1 cellular context compared by ENCODE assay signal in the genomic region with DNA sequence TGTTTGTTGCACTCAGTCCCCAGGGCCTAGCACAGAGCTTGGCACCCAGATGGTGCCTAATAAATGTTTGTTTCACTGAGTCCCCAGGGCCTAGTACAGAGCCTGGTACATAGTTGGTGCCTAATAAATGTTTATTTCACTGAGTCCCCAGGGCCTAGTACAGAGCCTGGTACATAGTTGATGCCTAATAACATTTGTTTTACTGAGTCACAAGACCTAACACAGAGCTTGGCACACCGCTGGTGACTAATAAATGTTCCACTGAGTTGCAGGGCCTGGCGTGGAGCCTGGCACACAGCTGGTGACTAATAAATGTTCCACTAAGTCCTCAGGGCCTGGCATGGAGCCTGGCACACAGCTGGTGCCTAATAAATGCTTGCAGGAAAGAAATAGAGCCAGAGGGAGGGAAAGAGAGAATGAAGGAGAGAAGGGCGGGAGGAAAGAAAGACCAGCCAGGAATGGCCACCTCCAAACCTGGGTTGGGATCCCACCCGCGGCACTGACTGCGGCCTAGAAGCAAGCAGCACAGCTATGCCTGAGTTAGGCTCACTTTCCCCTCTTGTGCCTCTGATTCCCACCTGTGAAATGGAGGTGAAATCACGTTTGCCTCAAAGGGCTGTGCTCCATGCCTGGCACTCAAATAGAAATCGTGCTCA.
TF ChIP-seq lines count a peak whose summit lies in the region.

No MANE protein-coding gene starts in this region.

TF ChIP-seq in GM23338, 12 proteins besides CTCF, POLR2A, EP300 and RAD21:
- TF ChIP-seq, protein P1, sequence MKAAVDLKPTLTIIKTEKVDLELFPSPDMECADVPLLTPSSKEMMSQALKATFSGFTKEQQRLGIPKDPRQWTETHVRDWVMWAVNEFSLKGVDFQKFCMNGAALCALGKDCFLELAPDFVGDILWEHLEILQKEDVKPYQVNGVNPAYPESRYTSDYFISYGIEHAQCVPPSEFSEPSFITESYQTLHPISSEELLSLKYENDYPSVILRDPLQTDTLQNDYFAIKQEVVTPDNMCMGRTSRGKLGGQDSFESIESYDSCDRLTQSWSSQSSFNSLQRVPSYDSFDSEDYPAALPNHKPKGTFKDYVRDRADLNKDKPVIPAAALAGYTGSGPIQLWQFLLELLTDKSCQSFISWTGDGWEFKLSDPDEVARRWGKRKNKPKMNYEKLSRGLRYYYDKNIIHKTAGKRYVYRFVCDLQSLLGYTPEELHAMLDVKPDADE (IDR thresholded peaks at IDR 0.05): no peak
- TF ChIP-seq NANOG (IDR thresholded peaks at IDR 0.05; ENCODE audit: borderline replicate concordance) (no peak), CREB1 (CRISPR knock-in tag; IDR thresholded peaks at IDR 0.05; ENCODE audit: low read depth) (no peak), JUNB (IDR thresholded peaks at IDR 0.05; ENCODE audit: unreplicated experiment) (no peak), EZH2 (IDR thresholded peaks at IDR 0.05; ENCODE audit: low read depth, unreplicated experiment) (no peak), STAT1 (IDR thresholded peaks at IDR 0.05; ENCODE audit: unreplicated experiment) (no peak), ZNF114 (CRISPR knock-in tag; IDR thresholded peaks at IDR 0.05) (no peak), ZNF331 (CRISPR knock-in tag; IDR thresholded peaks at IDR 0.05; ENCODE audit: low read depth) (no peak), EZH2phosphoT487 (IDR thresholded peaks at IDR 0.05; ENCODE audit: unreplicated experiment) (no peak), POLR2AphosphoS5 (IDR thresholded peaks at IDR 0.05; ENCODE audit: low read depth) (no peak)
- TF ChIP-seq, protein P2, sequence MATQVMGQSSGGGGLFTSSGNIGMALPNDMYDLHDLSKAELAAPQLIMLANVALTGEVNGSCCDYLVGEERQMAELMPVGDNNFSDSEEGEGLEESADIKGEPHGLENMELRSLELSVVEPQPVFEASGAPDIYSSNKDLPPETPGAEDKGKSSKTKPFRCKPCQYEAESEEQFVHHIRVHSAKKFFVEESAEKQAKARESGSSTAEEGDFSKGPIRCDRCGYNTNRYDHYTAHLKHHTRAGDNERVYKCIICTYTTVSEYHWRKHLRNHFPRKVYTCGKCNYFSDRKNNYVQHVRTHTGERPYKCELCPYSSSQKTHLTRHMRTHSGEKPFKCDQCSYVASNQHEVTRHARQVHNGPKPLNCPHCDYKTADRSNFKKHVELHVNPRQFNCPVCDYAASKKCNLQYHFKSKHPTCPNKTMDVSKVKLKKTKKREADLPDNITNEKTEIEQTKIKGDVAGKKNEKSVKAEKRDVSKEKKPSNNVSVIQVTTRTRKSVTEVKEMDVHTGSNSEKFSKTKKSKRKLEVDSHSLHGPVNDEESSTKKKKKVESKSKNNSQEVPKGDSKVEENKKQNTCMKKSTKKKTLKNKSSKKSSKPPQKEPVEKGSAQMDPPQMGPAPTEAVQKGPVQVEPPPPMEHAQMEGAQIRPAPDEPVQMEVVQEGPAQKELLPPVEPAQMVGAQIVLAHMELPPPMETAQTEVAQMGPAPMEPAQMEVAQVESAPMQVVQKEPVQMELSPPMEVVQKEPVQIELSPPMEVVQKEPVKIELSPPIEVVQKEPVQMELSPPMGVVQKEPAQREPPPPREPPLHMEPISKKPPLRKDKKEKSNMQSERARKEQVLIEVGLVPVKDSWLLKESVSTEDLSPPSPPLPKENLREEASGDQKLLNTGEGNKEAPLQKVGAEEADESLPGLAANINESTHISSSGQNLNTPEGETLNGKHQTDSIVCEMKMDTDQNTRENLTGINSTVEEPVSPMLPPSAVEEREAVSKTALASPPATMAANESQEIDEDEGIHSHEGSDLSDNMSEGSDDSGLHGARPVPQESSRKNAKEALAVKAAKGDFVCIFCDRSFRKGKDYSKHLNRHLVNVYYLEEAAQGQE (IDR thresholded peaks at IDR 0.05; ENCODE audit: unreplicated experiment): no peak
- TF ChIP-seq, protein P3, sequence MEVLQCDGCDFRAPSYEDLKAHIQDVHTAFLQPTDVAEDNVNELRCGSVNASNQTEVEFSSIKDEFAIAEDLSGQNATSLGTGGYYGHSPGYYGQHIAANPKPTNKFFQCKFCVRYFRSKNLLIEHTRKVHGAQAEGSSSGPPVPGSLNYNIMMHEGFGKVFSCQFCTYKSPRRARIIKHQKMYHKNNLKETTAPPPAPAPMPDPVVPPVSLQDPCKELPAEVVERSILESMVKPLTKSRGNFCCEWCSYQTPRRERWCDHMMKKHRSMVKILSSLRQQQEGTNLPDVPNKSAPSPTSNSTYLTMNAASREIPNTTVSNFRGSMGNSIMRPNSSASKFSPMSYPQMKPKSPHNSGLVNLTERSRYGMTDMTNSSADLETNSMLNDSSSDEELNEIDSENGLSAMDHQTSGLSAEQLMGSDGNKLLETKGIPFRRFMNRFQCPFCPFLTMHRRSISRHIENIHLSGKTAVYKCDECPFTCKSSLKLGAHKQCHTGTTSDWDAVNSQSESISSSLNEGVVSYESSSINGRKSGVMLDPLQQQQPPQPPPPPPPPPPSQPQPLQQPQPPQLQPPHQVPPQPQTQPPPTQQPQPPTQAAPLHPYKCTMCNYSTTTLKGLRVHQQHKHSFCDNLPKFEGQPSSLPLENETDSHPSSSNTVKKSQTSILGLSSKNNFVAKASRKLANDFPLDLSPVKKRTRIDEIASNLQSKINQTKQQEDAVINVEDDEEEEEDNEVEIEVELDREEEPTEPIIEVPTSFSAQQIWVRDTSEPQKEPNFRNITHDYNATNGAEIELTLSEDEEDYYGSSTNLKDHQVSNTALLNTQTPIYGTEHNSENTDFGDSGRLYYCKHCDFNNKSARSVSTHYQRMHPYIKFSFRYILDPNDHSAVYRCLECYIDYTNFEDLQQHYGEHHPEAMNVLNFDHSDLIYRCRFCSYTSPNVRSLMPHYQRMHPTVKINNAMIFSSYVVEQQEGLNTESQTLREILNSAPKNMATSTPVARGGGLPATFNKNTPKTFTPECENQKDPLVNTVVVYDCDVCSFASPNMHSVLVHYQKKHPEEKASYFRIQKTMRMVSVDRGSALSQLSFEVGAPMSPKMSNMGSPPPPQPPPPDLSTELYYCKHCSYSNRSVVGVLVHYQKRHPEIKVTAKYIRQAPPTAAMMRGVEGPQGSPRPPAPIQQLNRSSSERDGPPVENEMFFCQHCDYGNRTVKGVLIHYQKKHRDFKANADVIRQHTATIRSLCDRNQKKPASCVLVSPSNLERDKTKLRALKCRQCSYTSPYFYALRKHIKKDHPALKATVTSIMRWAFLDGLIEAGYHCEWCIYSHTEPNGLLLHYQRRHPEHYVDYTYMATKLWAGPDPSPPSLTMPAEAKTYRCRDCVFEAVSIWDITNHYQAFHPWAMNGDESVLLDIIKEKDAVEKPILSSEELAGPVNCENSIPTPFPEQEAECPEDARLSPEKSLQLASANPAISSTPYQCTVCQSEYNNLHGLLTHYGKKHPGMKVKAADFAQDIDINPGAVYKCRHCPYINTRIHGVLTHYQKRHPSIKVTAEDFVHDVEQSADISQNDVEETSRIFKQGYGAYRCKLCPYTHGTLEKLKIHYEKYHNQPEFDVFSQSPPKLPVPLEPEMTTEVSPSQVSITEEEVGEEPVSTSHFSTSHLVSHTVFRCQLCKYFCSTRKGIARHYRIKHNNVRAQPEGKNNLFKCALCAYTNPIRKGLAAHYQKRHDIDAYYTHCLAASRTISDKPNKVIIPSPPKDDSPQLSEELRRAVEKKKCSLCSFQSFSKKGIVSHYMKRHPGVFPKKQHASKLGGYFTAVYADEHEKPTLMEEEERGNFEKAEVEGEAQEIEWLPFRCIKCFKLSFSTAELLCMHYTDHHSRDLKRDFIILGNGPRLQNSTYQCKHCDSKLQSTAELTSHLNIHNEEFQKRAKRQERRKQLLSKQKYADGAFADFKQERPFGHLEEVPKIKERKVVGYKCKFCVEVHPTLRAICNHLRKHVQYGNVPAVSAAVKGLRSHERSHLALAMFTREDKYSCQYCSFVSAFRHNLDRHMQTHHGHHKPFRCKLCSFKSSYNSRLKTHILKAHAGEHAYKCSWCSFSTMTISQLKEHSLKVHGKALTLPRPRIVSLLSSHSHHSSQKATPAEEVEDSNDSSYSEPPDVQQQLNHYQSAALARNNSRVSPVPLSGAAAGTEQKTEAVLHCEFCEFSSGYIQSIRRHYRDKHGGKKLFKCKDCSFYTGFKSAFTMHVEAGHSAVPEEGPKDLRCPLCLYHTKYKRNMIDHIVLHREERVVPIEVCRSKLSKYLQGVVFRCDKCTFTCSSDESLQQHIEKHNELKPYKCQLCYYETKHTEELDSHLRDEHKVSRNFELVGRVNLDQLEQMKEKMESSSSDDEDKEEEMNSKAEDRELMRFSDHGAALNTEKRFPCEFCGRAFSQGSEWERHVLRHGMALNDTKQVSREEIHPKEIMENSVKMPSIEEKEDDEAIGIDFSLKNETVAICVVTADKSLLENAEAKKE (CRISPR knock-in tag; IDR thresholded peaks at IDR 0.05): no peak
TF ChIP-seq in GM23338: peak in this region for 0.
